In the genomic region with DNA sequence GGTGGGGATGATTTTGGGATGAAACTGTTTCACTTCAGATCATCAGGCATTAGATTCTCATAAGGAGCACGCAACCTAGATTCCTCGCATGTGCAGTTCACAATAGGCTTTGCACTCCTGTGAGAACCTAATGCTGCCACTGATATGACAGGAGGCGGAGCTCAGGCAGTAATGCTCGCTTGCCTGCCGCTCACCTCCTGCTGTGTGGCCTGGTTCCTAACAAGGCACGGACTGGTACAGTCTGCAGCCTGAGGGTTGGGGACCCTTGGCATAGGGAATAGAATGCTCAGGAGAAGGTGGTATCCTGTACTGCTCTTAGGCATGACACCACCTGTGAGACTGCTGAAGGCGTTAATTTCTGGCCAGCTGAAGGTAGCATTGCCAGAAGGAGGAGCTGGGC, we compare ENCODE assay signal across 2 cellular contexts.
TF ChIP-seq lines count a peak whose summit lies in the region.

No MANE protein-coding gene starts in this region.

TF ChIP-seq in K562, 482 proteins besides CTCF, POLR2A, EP300 and RAD21:
- TF ChIP-seq, protein P1, sequence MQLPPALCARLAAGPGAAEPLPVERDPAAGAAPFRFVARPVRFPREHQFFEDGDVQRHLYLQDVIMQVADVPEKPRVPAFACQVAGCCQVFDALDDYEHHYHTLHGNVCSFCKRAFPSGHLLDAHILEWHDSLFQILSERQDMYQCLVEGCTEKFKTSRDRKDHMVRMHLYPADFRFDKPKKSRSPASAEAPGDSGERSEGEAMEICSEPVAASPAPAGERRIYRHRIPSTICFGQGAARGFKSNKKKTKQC (CRISPR knock-in tag; IDR thresholded peaks at IDR 0.05), result no peak
- TF ChIP-seq, protein P2, sequence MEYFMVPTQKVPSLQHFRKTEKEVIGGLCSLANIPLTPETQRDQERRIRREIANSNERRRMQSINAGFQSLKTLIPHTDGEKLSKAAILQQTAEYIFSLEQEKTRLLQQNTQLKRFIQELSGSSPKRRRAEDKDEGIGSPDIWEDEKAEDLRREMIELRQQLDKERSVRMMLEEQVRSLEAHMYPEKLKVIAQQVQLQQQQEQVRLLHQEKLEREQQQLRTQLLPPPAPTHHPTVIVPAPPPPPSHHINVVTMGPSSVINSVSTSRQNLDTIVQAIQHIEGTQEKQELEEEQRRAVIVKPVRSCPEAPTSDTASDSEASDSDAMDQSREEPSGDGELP (CRISPR knock-in tag; IDR thresholded peaks at IDR 0.05; ENCODE audit: borderline replicate concordance), result peak; percentile 32; the same call in 1 of the 2 replicates
- TF ChIP-seq CXXC5 (CRISPR knock-in tag; IDR thresholded peaks at IDR 0.05) (0 out of 2 replicates have a peak, but pooled peaks have one; percentile 19), ZZZ3 (IDR thresholded peaks at IDR 0.05) (no peak), NRF1 (conservative IDR thresholded peaks at IDR 0.05 in 1 of 2, IDR thresholded peaks at IDR 0.05 in 1 of 2) (0 out of 4 replicates have a peak, but pooled peaks have one; percentile 10 to 13), ASH1L (IDR thresholded peaks at IDR 0.05; ENCODE audit: borderline replicate concordance, low read depth, partially characterized antibody) (no peak), SNRNP70 (optimal IDR thresholded peaks at IDR 0.05; ENCODE audit: low read depth, low read length) (no peak)
- TF ChIP-seq, protein P3, sequence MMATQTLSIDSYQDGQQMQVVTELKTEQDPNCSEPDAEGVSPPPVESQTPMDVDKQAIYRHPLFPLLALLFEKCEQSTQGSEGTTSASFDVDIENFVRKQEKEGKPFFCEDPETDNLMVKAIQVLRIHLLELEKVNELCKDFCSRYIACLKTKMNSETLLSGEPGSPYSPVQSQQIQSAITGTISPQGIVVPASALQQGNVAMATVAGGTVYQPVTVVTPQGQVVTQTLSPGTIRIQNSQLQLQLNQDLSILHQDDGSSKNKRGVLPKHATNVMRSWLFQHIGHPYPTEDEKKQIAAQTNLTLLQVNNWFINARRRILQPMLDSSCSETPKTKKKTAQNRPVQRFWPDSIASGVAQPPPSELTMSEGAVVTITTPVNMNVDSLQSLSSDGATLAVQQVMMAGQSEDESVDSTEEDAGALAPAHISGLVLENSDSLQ (IDR thresholded peaks at IDR 0.05), result peak; percentile 54
- TF ChIP-seq, protein P4, sequence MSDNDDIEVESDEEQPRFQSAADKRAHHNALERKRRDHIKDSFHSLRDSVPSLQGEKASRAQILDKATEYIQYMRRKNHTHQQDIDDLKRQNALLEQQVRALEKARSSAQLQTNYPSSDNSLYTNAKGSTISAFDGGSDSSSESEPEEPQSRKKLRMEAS (CRISPR knock-in tag; IDR thresholded peaks at IDR 0.05), result peak; percentile 24; the same call in 1 of the 2 replicates

TF ChIP-seq in SK-N-SH treated with all-trans-retinoic acid at 6 μM for 48 hours, 23 proteins besides CTCF, POLR2A, EP300 and RAD21:
- TF ChIP-seq TOX (CRISPR knock-in tag; IDR thresholded peaks at IDR 0.05; ENCODE audit: borderline replicate concordance) (no peak), ZNF70 (CRISPR knock-in tag; IDR thresholded peaks at IDR 0.05) (no peak), ISL1 (CRISPR knock-in tag; IDR thresholded peaks at IDR 0.05) (no peak), ZFP3 (CRISPR knock-in tag; IDR thresholded peaks at IDR 0.05) (no peak), ESRRG (CRISPR knock-in tag; IDR thresholded peaks at IDR 0.05) (no peak), BACH2 (CRISPR knock-in tag; IDR thresholded peaks at IDR 0.05; ENCODE audit: borderline replicate concordance) (no peak), GLIS3 (CRISPR knock-in tag; IDR thresholded peaks at IDR 0.05) (no peak), ZNF8 (CRISPR knock-in tag; IDR thresholded peaks at IDR 0.05) (no peak), CSDC2 (CRISPR knock-in tag; IDR thresholded peaks at IDR 0.05) (no peak), ARNTL (CRISPR knock-in tag; IDR thresholded peaks at IDR 0.05; ENCODE audit: borderline replicate concordance, low read depth) (no peak)
- TF ChIP-seq, protein P5, sequence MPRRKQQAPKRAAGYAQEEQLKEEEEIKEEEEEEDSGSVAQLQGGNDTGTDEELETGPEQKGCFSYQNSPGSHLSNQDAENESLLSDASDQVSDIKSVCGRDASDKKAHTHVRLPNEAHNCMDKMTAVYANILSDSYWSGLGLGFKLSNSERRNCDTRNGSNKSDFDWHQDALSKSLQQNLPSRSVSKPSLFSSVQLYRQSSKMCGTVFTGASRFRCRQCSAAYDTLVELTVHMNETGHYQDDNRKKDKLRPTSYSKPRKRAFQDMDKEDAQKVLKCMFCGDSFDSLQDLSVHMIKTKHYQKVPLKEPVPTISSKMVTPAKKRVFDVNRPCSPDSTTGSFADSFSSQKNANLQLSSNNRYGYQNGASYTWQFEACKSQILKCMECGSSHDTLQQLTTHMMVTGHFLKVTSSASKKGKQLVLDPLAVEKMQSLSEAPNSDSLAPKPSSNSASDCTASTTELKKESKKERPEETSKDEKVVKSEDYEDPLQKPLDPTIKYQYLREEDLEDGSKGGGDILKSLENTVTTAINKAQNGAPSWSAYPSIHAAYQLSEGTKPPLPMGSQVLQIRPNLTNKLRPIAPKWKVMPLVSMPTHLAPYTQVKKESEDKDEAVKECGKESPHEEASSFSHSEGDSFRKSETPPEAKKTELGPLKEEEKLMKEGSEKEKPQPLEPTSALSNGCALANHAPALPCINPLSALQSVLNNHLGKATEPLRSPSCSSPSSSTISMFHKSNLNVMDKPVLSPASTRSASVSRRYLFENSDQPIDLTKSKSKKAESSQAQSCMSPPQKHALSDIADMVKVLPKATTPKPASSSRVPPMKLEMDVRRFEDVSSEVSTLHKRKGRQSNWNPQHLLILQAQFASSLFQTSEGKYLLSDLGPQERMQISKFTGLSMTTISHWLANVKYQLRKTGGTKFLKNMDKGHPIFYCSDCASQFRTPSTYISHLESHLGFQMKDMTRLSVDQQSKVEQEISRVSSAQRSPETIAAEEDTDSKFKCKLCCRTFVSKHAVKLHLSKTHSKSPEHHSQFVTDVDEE (CRISPR knock-in tag; IDR thresholded peaks at IDR 0.05), result no peak
